Comparison of ENCODE assay signal across 1 cellular context in the genomic region with DNA sequence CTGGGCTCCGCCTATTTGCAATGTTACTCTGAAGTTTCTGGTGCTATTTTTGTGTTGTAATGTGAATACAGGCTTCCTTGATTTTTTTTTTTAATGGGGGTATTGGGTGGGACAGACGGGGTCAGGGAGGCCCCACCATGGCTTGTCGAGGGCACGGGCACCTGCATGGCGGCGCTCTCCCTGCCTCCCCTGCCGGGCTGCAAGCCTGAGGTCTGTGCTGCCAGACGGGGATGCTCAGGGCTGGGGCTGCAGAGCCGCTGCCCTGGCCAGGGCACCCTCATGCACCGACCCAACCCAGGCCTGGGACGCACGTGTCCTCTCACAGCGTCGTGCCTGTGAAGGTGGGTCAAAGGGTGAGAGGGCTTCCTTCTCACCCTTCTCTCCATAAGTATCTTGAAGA.
TF ChIP-seq lines count a peak whose summit lies in the region.

No MANE protein-coding gene starts in this region.

TF ChIP-seq in IMR-90, 13 proteins besides CTCF, POLR2A, EP300 and RAD21:
- TF ChIP-seq CHD1 (IDR thresholded peaks at IDR 0.05; ENCODE audit: low read depth, low read length) (no peak), MXI1 (IDR thresholded peaks at IDR 0.05; ENCODE audit: borderline replicate concordance, low read depth, low read length) (no peak), RFX5 (IDR thresholded peaks at IDR 0.05; ENCODE audit: low read depth, low read length) (no peak), MAZ (IDR thresholded peaks at IDR 0.05; ENCODE audit: borderline replicate concordance, low read depth, low read length) (no peak)
- TF ChIP-seq, protein P1, sequence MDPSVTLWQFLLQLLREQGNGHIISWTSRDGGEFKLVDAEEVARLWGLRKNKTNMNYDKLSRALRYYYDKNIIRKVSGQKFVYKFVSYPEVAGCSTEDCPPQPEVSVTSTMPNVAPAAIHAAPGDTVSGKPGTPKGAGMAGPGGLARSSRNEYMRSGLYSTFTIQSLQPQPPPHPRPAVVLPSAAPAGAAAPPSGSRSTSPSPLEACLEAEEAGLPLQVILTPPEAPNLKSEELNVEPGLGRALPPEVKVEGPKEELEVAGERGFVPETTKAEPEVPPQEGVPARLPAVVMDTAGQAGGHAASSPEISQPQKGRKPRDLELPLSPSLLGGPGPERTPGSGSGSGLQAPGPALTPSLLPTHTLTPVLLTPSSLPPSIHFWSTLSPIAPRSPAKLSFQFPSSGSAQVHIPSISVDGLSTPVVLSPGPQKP (IDR thresholded peaks at IDR 0.05; ENCODE audit: borderline replicate concordance, low read depth, low read length), result no peak
